ENCODE assay signal across 30 cellular contexts in the genomic region with DNA sequence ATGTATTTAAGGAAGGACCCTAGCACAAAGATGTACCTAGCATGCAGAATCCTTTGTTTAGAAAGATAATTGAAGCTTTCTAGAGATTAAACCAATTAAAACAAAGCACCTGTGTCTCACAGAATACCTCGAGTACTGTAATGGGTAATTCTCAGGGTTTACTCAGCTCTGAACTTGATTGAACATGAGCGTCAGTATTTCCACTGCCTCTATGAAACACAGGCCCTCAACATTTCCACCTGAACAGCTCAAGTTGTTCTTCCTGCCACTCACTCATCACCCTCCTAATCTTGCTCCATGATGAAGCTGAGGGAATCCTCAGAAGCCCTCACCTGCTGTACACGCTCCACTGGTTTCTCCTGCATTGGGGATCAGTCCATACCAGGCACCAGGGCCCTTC.
"Had no signal": no experiment of that assay in that cellular context is flagged by ENCODE, and none has a peak within 500 bp of the region (broad histone marks: within the 10 kb centered on the region; RNA-seq: fewer than 3 reads in every experiment).

No MANE protein-coding gene starts in this region.

- H3K27me3 ChIP-seq: left lung, neural progenitor cell, right atrium auricular region, suprapubic skin, transverse colon, vagina had no signal

- H3K4me3 ChIP-seq: coronary artery, esophagus squamous epithelium, heart right ventricle, left lung, mucosa of descending colon, neural progenitor cell, prostate gland, right atrium auricular region, smooth muscle cell, suprapubic skin, transverse colon, vagina had no signal

- H3K27ac Mint-ChIP-seq: effector memory CD8-positive, alpha-beta T cell; mesothelial cell of epicardium; naive B cell; nephron; neural progenitor cell; stimulated activated naive CD8-positive, alpha-beta T cell treated with anti-CD3 and anti-CD28 coated beads, Interleukin-15, Interleukin-2, amounts not matched to agents 100 ng/mL and 50 ng/mL, for 24 hours had no signal

- H2AFZ ChIP-seq: neural progenitor cell had no signal

- H3K27ac ChIP-seq: coronary artery, esophagus squamous epithelium, heart right ventricle, left lung, neural progenitor cell, prostate gland, right atrium auricular region, suprapubic skin, transverse colon, vagina had no signal

- H3K4me1 Mint-ChIP-seq: mesothelial cell of epicardium, naive B cell, nephron had no signal

- H3K9me3 ChIP-seq: esophagus squamous epithelium, heart right ventricle, left lung, mucosa of descending colon, prostate gland, right atrium auricular region, suprapubic skin, transverse colon, vagina had no signal

- H3K9me3 Mint-ChIP-seq: stimulated activated naive CD8-positive, alpha-beta T cell treated with anti-CD3 and anti-CD28 coated beads, Interleukin-15, Interleukin-2, amounts not matched to agents 100 ng/mL and 50 ng/mL, for 24 hours had no signal

- H3K9ac ChIP-seq: neural progenitor cell had no signal

- DNase-seq: dermis blood vessel endothelial cell; effector memory CD8-positive, alpha-beta T cell; erythroblast; esophagus squamous epithelium; foreskin melanocyte; glutamatergic neuron; heart right ventricle; hippocampal formation; left cardiac atrium; left lung; mesenchymal stem cell; mucosa of descending colon; naive B cell; nucleus accumbens; stimulated activated CD4-positive, alpha-beta T cell treated with anti-CD3 and anti-CD28 coated beads, Interleukin-12 subunit alpha, Interleukin-12 subunit beta, amount 100 ng/mL, for 4 hours; stimulated activated CD4-positive, alpha-beta T cell treated with anti-CD3 and anti-CD28 coated beads, Interleukin-1b, Interleukin-23, amount 100 ng/mL, for 48 hours; stimulated activated CD4-positive, alpha-beta T cell treated with anti-CD3 and anti-CD28 coated beads, Interleukin-4, amount 100 ng/mL, for 1 hour; stimulated activated CD8-positive, alpha-beta memory T cell treated with anti-CD3 and anti-CD28 coated beads, Interleukin-4, amount 100 ng/mL, for 48 hours; transverse colon had no signal

- H3K4me3 Mint-ChIP-seq: effector memory CD8-positive, alpha-beta T cell; mesothelial cell of epicardium; naive B cell; nephron; neural progenitor cell; stimulated activated naive CD8-positive, alpha-beta T cell treated with anti-CD3 and anti-CD28 coated beads, Interleukin-15, Interleukin-2, amounts not matched to agents 100 ng/mL and 50 ng/mL, for 24 hours had no signal

- H3K4me2 ChIP-seq: neural progenitor cell, smooth muscle cell had no signal

- H3K36me3 Mint-ChIP-seq: mesothelial cell of epicardium, naive B cell, neural progenitor cell had no signal

- H3K36me3 ChIP-seq: esophagus squamous epithelium, heart right ventricle, left lung, neural progenitor cell, prostate gland, right atrium auricular region, suprapubic skin, transverse colon, vagina had no signal

- H3K4me1 ChIP-seq: esophagus squamous epithelium, heart right ventricle, left lung, prostate gland, right atrium auricular region, suprapubic skin, transverse colon, vagina had no signal

- ATAC-seq: effector memory CD8-positive, alpha-beta T cell; heart right ventricle; left cardiac atrium; left lung; mucosa of descending colon; sciatic nerve had no signal
